In genomic region chr1:156440689-156441437, GRCh38 we compare ENCODE assay signal across 1 cellular context.
TF ChIP-seq lines count a peak whose summit lies in the region.

No MANE protein-coding gene starts in this region.

TF ChIP-seq in HepG2, 621 proteins besides CTCF, POLR2A, EP300 and RAD21:
- no peak for TF ChIP-seq TGIF2 (CRISPR knock-in tag; IDR thresholded peaks at IDR 0.05)
- no peak for TF ChIP-seq ATAD3A (CRISPR knock-in tag; IDR thresholded peaks at IDR 0.05)
- TF ChIP-seq SIN3B (IDR thresholded peaks at IDR 0.05; ENCODE audit: low read length) = no peak
- 0 out of 2 replicates have a peak, but pooled peaks have one; percentile 70 for TF ChIP-seq EZH2 (conservative IDR thresholded peaks at IDR 0.05; ENCODE audit: low read depth, low read length)
